20 cellular contexts compared by ENCODE assay signal in genomic region chr7:2254429-2255144, GRCh38. TPM values are rescaled to one million over a fixed set of nuclear protein-coding genes. Genes with fewer than 3 reads are reported as not detected.
DNase-seq lines count a peak whose midpoint lies in the region; ATAC-seq and TF ChIP-seq lines count a peak whose summit lies in the region.
"Had no signal": no experiment of that assay in that cellular context is flagged by ENCODE, and none has a peak within 500 bp of the region (broad histone marks: within the 10 kb centered on the region; RNA-seq: fewer than 3 reads in every experiment).

No MANE protein-coding gene starts in this region.

- H3K27ac ChIP-seq in heart right ventricle (no peak overlapping the region), neuronal stem cell (replicated peaks; ENCODE audit: low read length) (no peak overlapping the region)
- H3K27ac ChIP-seq: SK-N-MC had no signal

- H3K4me1 ChIP-seq in heart right ventricle = peaks cover 0 to 4% (median 0%) of the 10 kb centered on the region in 9 donors
- H3K4me1 ChIP-seq in neuronal stem cell (ENCODE audit: control insufficient read depth in 2 of 2, insufficient read depth in 1 of 2, low read depth in 1 of 2, low read length in 2 of 2) = no peaks in the 10 kb centered on the region
- H3K4me1 ChIP-seq: BE2C had no signal

- H3K27ac Mint-ChIP-seq in activated T-helper 1 cell treated with anti-CD3 and anti-CD28 coated beads, Interleukin-12 subunit alpha, Interleukin-12 subunit beta, Interleukin-2, Interleukin-4 antibody, amounts not matched to agents 30 ng/mL and 10 ng/mL and 1 ng/mL, durations not matched to agents 14 hours and 24 hours and 36 hours = peak overlapping the region; percentile 29
- H3K27ac Mint-ChIP-seq: HFFc6 had no signal

- H2BK5ac ChIP-seq in neuronal stem cell (ENCODE audit: low read length) = peak overlapping the region; percentile 62

- H3K4me1 Mint-ChIP-seq in activated T-helper 1 cell treated with anti-CD3 and anti-CD28 coated beads, Interleukin-12 subunit alpha, Interleukin-12 subunit beta, Interleukin-2, Interleukin-4 antibody, amounts not matched to agents 30 ng/mL and 10 ng/mL and 1 ng/mL, durations not matched to agents 14 hours and 24 hours and 36 hours (ENCODE audit: low read depth) = peaks cover 6% of the 10 kb centered on the region
- H3K4me1 Mint-ChIP-seq: H9 had no signal

- H3K4me2 ChIP-seq in neuronal stem cell (ENCODE audit: insufficient read depth, low read length, poor library complexity, severe bottlenecking) = no peak overlapping the region

- H2BK15ac ChIP-seq in neuronal stem cell (ENCODE audit: low read length) = no peak overlapping the region

- peaks cover 6% of the 10 kb centered on the region for H3K79me1 ChIP-seq in neuronal stem cell (ENCODE audit: low read depth, low read length)

- H2AK5ac ChIP-seq in neuronal stem cell (ENCODE audit: low read depth, low read length) = no peak overlapping the region

- no peak overlapping the region for H2BK12ac ChIP-seq in neuronal stem cell (ENCODE audit: low read length)

- H3K36me3 Mint-ChIP-seq in activated T-helper 1 cell treated with anti-CD3 and anti-CD28 coated beads, Interleukin-12 subunit alpha, Interleukin-12 subunit beta, Interleukin-2, Interleukin-4 antibody, amounts not matched to agents 30 ng/mL and 10 ng/mL and 1 ng/mL, durations not matched to agents 14 hours and 24 hours and 36 hours (ENCODE audit: low read depth) = peaks cover 9% of the 10 kb centered on the region

- H3K9me3 ChIP-seq in heart right ventricle (no peaks in the 10 kb centered on the region), neuronal stem cell (replicated peaks in 1 of 2; ENCODE audit: control insufficient read depth in 2 of 2, insufficient read depth in 1 of 2, low read depth in 1 of 2, low read length in 2 of 2) (peaks cover 0 to 2% of the 10 kb centered on the region in 2 donors)
- H3K9me3 ChIP-seq: BE2C, MG63 had no signal

- no peak overlapping the region for H4K91ac ChIP-seq in neuronal stem cell (ENCODE audit: low read depth, low read length, poor library complexity)

- ATAC-seq in Right ventricle myocardium inferior = no peak
- no peak for ATAC-seq in heart right ventricle

- no peak overlapping the region for H4K8ac ChIP-seq in neuronal stem cell (ENCODE audit: low read depth, low read length)

- H2AFZ ChIP-seq in neuronal stem cell (ENCODE audit: low read length) = no peak overlapping the region

- peak overlapping the region; percentile 55 for H3K23ac ChIP-seq in neuronal stem cell (ENCODE audit: low read depth, low read length, poor library complexity)

- H3K4me3 ChIP-seq in heart right ventricle (no peak overlapping the region), neuronal stem cell (ENCODE audit: low read length in 2 of 2) (no peak overlapping the region)
- H3K4me3 ChIP-seq: MG63, SK-N-MC had no signal

- no peak for TF ChIP-seq CTCF in heart right ventricle (IDR thresholded peaks at IDR 0.05)

- no peaks in the 10 kb centered on the region for H3K9me3 Mint-ChIP-seq in activated T-helper 1 cell treated with anti-CD3 and anti-CD28 coated beads, Interleukin-12 subunit alpha, Interleukin-12 subunit beta, Interleukin-2, Interleukin-4 antibody, amounts not matched to agents 30 ng/mL and 10 ng/mL and 1 ng/mL, durations not matched to agents 14 hours and 24 hours and 36 hours
- H3K9me3 Mint-ChIP-seq: H9, HFFc6 had no signal

- H3K18ac ChIP-seq in neuronal stem cell (ENCODE audit: low read length) = peak overlapping the region; percentile 64

- no peak overlapping the region for H3K14ac ChIP-seq in neuronal stem cell (ENCODE audit: low read length)

- H3K27me3 ChIP-seq in heart right ventricle = no peaks in the 10 kb centered on the region
- H3K27me3 ChIP-seq in neuronal stem cell (ENCODE audit: control insufficient read depth in 3 of 3, insufficient read depth in 3 of 3, low read depth in 1 of 3, low read length in 3 of 3) = no peaks in the 10 kb centered on the region
- H3K27me3 ChIP-seq: BE2C, MG63 had no signal

- H2BK120ac ChIP-seq in neuronal stem cell (ENCODE audit: low read depth, low read length) = no peak overlapping the region

- H3K4me3 Mint-ChIP-seq in activated T-helper 1 cell treated with anti-CD3 and anti-CD28 coated beads, Interleukin-12 subunit alpha, Interleukin-12 subunit beta, Interleukin-2, Interleukin-4 antibody, amounts not matched to agents 30 ng/mL and 10 ng/mL and 1 ng/mL, durations not matched to agents 14 hours and 24 hours and 36 hours = no peak overlapping the region
- H3K4me3 Mint-ChIP-seq: HFFc6 had no signal

- intact Hi-C loops in Right ventricle myocardium inferior (cut with DNase I) = no loop called here
- intact Hi-C loops in heart right ventricle (cut with DNase I) = loop anchor here in 3 of 10 donors (5.0 to 10.0 kb wide), 2 partner anchors 90 to 93 kb away; no protein-coding TSS in a partner anchor
- intact Hi-C loops in activated T-helper 1 cell treated with anti-CD3 and anti-CD28 coated beads, Interleukin-12 subunit alpha, Interleukin-12 subunit beta, Interleukin-2, Interleukin-4 antibody, amounts not matched to agents 30 ng/mL and 10 ng/mL and 1 ng/mL, durations not matched to agents 14 hours and 24 hours and 36 hours (cut with micrococcal nuclease) = no loop called here

- H3K27me3 Mint-ChIP-seq in activated T-helper 1 cell treated with anti-CD3 and anti-CD28 coated beads, Interleukin-12 subunit alpha, Interleukin-12 subunit beta, Interleukin-2, Interleukin-4 antibody, amounts not matched to agents 30 ng/mL and 10 ng/mL and 1 ng/mL, durations not matched to agents 14 hours and 24 hours and 36 hours (ENCODE audit: insufficient read depth) = no peaks in the 10 kb centered on the region

- DNase-seq in Right ventricle myocardium inferior (ENCODE audit: missing footprints) (peak; percentile 1), heart right ventricle (no peak), neuronal stem cell (ENCODE audit: low spot score) (no peak), iPS-NIHi11 (ENCODE audit: low spot score) (no peak), AML-193 (lab: John Stamatoyannopoulos, UW) (no peak)
- no peak for DNase-seq in activated T-helper 1 cell treated with anti-CD3 and anti-CD28 coated beads, Interleukin-12 subunit alpha, Interleukin-12 subunit beta, Interleukin-2, Interleukin-4 antibody, amounts not matched to agents 30 ng/mL and 10 ng/mL and 1 ng/mL, durations not matched to agents 14 hours and 24 hours and 36 hours (ENCODE audit: low spot score)
- no peak for DNase-seq in stimulated activated naive CD4-positive, alpha-beta T cell (lab: John Stamatoyannopoulos, UW)
- DNase-seq: BE2C, DMS79 treated with DMSO at 0.1 percent for 48 hours, H9, HFFc6, Kasumi-1, MG63, NCI-H1417, NCI-H1694 treated with DMSO at 0.1 percent for 48 hours, NCI-H2081 treated with DMSO at 0.1 percent for 48 hours, NCI-H446, NCI-H526, SHP77 treated with DMSO at 0.1 percent for 48 hours had no signal

- H3K9ac ChIP-seq in neuronal stem cell (ENCODE audit: low read depth, low read length, poor library complexity) = peak overlapping the region; percentile 60

- peaks cover 0 to 55% (median 0%) of the 10 kb centered on the region in 9 donors for H3K36me3 ChIP-seq in heart right ventricle
- H3K36me3 ChIP-seq in neuronal stem cell (replicated peaks in 1 of 2; ENCODE audit: control insufficient read depth in 2 of 2, insufficient read depth in 2 of 2, low read length in 2 of 2) = peaks cover 22 to 81% of the 10 kb centered on the region in 2 donors
- H3K36me3 ChIP-seq: BE2C, MG63 had no signal

- 93 to 94% methylated on average over 31 of the region's 31 CpGs for WGBS in heart right ventricle, 2 donors
- no CpG with 5 or more reads among the region's 31 CpGs for WGBS in neuronal stem cell (ENCODE audit: extremely low coverage in 2 of 2, insufficient read length in 2 of 2, insufficient replicate concordance in 1 of 2), 2 donors

- H3K4ac ChIP-seq in neuronal stem cell (ENCODE audit: low read length) = no peak overlapping the region

RNA-seq across cellular contexts. Expression of gene NUDT1, which starts 12.6 kb away (rescaled TPM):
- 13.6 TPM for total RNA-seq in Right ventricle myocardium inferior
- total RNA-seq in heart right ventricle = 10 to 100 TPM in 8 of 10 donors, 1 to 10 TPM in 2; 7.7 to 15.8 (median 11.9) TPM
- polyA plus RNA-seq in heart right ventricle = 10 to 100 TPM; 16.1 to 35.8 TPM
- 74.9 TPM in 2 replicates for total RNA-seq in activated T-helper 1 cell treated with anti-CD3 and anti-CD28 coated beads, Interleukin-12 subunit alpha, Interleukin-12 subunit beta, Interleukin-2, Interleukin-4 antibody, amounts not matched to agents 30 ng/mL and 10 ng/mL and 1 ng/mL, durations not matched to agents 14 hours and 24 hours and 36 hours
- polyA plus RNA-seq in neuronal stem cell (2013, experiment 1 of 2) = 46.7 TPM
- polyA plus RNA-seq in neuronal stem cell (2013, experiment 2 of 2) = 46.4 TPM

RNA-seq across cellular contexts. Expression of gene MRM2, which starts 12.6 kb away (rescaled TPM):
- total RNA-seq in Right ventricle myocardium inferior = 20.7 TPM
- total RNA-seq in heart right ventricle = 10 to 100 TPM; 16.5 to 22.2 (median 19.6) TPM
- 10 to 100 TPM; 14.2 to 25.0 TPM for polyA plus RNA-seq in heart right ventricle
- 47.8 and 48.6 TPM in 2 replicates for total RNA-seq in activated T-helper 1 cell treated with anti-CD3 and anti-CD28 coated beads, Interleukin-12 subunit alpha, Interleukin-12 subunit beta, Interleukin-2, Interleukin-4 antibody, amounts not matched to agents 30 ng/mL and 10 ng/mL and 1 ng/mL, durations not matched to agents 14 hours and 24 hours and 36 hours
- 21.4 TPM for polyA plus RNA-seq in neuronal stem cell (2013, experiment 1 of 2)
- 21.4 TPM for polyA plus RNA-seq in neuronal stem cell (2013, experiment 2 of 2)

RNA-seq across cellular contexts. Expression of gene MAD1L1, which starts 21.8 kb away (rescaled TPM):
- total RNA-seq in Right ventricle myocardium inferior (19.1 TPM), heart right ventricle (10 to 100 TPM; 13.8 to 22.4 (median 18.7) TPM)
- polyA plus RNA-seq in heart right ventricle = 10 to 100 TPM; 30.4 to 46.8 TPM
- 56.2 and 56.4 TPM in 2 replicates for total RNA-seq in activated T-helper 1 cell treated with anti-CD3 and anti-CD28 coated beads, Interleukin-12 subunit alpha, Interleukin-12 subunit beta, Interleukin-2, Interleukin-4 antibody, amounts not matched to agents 30 ng/mL and 10 ng/mL and 1 ng/mL, durations not matched to agents 14 hours and 24 hours and 36 hours
- polyA plus RNA-seq in neuronal stem cell (2013, experiment 1 of 2) = 20.0 TPM
- polyA plus RNA-seq in neuronal stem cell (2013, experiment 2 of 2) = 18.9 TPM

RNA-seq across cellular contexts. Expression of gene SNX8, which starts 59.7 kb away (rescaled TPM):
- 18.8 TPM for total RNA-seq in Right ventricle myocardium inferior
- 10 to 100 TPM; 15.6 to 31.8 (median 21.6) TPM for total RNA-seq in heart right ventricle
- polyA plus RNA-seq in heart right ventricle = 10 to 100 TPM; 14.7 to 19.7 TPM
- total RNA-seq in activated T-helper 1 cell treated with anti-CD3 and anti-CD28 coated beads, Interleukin-12 subunit alpha, Interleukin-12 subunit beta, Interleukin-2, Interleukin-4 antibody, amounts not matched to agents 30 ng/mL and 10 ng/mL and 1 ng/mL, durations not matched to agents 14 hours and 24 hours and 36 hours = 40.8 and 41.8 TPM in 2 replicates
- polyA plus RNA-seq in neuronal stem cell (2013, experiment 1 of 2) = 10.4 TPM
- 12.5 TPM for polyA plus RNA-seq in neuronal stem cell (2013, experiment 2 of 2)
